Comparison of ENCODE assay signal across 27 cellular contexts in the genomic region with DNA sequence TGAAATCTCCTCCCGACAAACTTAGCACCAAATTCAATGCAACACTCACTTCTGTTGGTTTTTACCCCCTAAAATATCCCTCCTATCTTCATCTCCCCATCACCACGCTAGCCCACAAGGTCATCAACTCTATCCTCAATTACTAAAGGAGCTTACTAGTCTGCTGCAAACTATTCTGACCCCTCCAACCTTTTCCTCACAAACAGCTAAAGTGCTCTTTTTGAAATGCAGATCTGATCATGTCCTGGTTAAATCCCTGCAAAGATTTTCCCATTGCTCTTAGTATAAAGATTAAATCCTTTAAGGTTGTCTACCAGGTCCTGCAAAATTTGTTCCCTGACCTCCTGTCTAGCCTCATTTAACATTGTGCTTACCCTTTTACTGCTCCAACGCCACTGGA.
"Had no signal": no experiment of that assay in that cellular context is flagged by ENCODE, and none has a peak within 500 bp of the region (broad histone marks: within the 10 kb centered on the region; RNA-seq: fewer than 3 reads in every experiment).

No MANE protein-coding gene starts in this region.

- DNase-seq: immature natural killer cell; kidney; left colon; lower lobe of right lung; mammary epithelial cell; mesenchymal stem cell; naive thymus-derived CD8-positive, alpha-beta T cell; ovary; right lobe of liver; stimulated activated CD4-positive, alpha-beta T cell treated with anti-CD3 and anti-CD28 coated beads, Interleukin-1b, Interleukin-23, amount 100 ng/mL, for 48 hours; stimulated activated CD4-positive, alpha-beta T cell treated with anti-CD3 and anti-CD28 coated beads, Interleukin-2, amount 100 ng/mL, for 48 hours; stimulated activated CD4-positive, alpha-beta T cell treated with anti-CD3 and anti-CD28 coated beads, Interleukin-4, amount 100 ng/mL, for 4 hours; stimulated activated CD8-positive, alpha-beta memory T cell treated with anti-CD3 and anti-CD28 coated beads, Interleukin-4, amount 100 ng/mL, for 48 hours; stimulated activated naive CD4-positive, alpha-beta T cell treated with Interleukin-2 at 50 U/mL for 16 hours; stimulated activated naive CD8-positive, alpha-beta T cell treated with anti-CD3 and anti-CD28 coated beads, Interleukin-15, amount 100 ng/mL, for 72 hours; substantia nigra; uterus had no signal

- H3K9me3 Mint-ChIP-seq: immature natural killer cell; nephron; neural crest cell; stimulated activated memory B cell treated with anti-CD40 and anti-IgM and Interleukin-4, amounts not matched to agents 10 μg/mL and 1 μg/mL and 100 μg/mL, for 72 hours; stimulated activated naive CD8-positive, alpha-beta T cell treated with anti-CD3 and anti-CD28 coated beads, Interleukin-15, amount 100 ng/mL, for 72 hours; type B pancreatic cell had no signal

- H3K27me3 Mint-ChIP-seq: progenitor cell of endocrine pancreas, type B pancreatic cell had no signal

- H3K4me1 ChIP-seq: left lung, lower lobe of right lung, uterus had no signal

- H3K9me3 ChIP-seq: left lung, lower lobe of right lung, neutrophil, ovary, right atrium auricular region, right lobe of liver, tibial nerve, uterus had no signal

- H3K36me3 ChIP-seq: left lung, lower lobe of right lung, neutrophil, ovary, right atrium auricular region, right lobe of liver, tibial nerve, uterus had no signal

- H3K36me3 Mint-ChIP-seq: immature natural killer cell; naive thymus-derived CD8-positive, alpha-beta T cell; stimulated activated memory B cell treated with anti-CD40 and anti-IgM and Interleukin-4, amounts not matched to agents 10 μg/mL and 1 μg/mL and 100 μg/mL, for 72 hours had no signal

- H3K27me3 ChIP-seq: ovary, right atrium auricular region, right lobe of liver, tibial nerve, uterus had no signal

- H3K27ac Mint-ChIP-seq: immature natural killer cell; naive thymus-derived CD8-positive, alpha-beta T cell; nephron; progenitor cell of endocrine pancreas; stimulated activated memory B cell treated with anti-CD40 and anti-IgM and Interleukin-4, amounts not matched to agents 10 μg/mL and 1 μg/mL and 100 μg/mL, for 72 hours; stimulated activated naive CD8-positive, alpha-beta T cell treated with anti-CD3 and anti-CD28 coated beads, Interleukin-15, amount 100 ng/mL, for 72 hours; type B pancreatic cell had no signal

- H3K27ac ChIP-seq: left lung, lower lobe of right lung, neutrophil, ovary, right atrium auricular region, right lobe of liver, tibial nerve, uterus had no signal

- ATAC-seq: left colon; left lung; lower lobe of right lung; naive thymus-derived CD8-positive, alpha-beta T cell; right lobe of liver; stimulated activated memory B cell treated with anti-CD40 and anti-IgM and Interleukin-4, amounts not matched to agents 10 μg/mL and 1 μg/mL and 100 μg/mL, for 72 hours; stimulated activated naive CD8-positive, alpha-beta T cell treated with anti-CD3 and anti-CD28 coated beads, Interleukin-15, amount 100 ng/mL, for 72 hours had no signal

- H3K4me1 Mint-ChIP-seq: immature natural killer cell; naive thymus-derived CD8-positive, alpha-beta T cell; stimulated activated naive CD8-positive, alpha-beta T cell treated with anti-CD3 and anti-CD28 coated beads, Interleukin-15, amount 100 ng/mL, for 72 hours had no signal

- H3K4me3 ChIP-seq: left lung, lower lobe of right lung, ovary, right atrium auricular region, right lobe of liver, smooth muscle cell, tibial nerve, uterus had no signal

- H3K4me3 Mint-ChIP-seq: immature natural killer cell; naive thymus-derived CD8-positive, alpha-beta T cell; nephron; neural crest cell; stimulated activated memory B cell treated with anti-CD40 and anti-IgM and Interleukin-4, amounts not matched to agents 10 μg/mL and 1 μg/mL and 100 μg/mL, for 72 hours; stimulated activated naive CD8-positive, alpha-beta T cell treated with anti-CD3 and anti-CD28 coated beads, Interleukin-15, amount 100 ng/mL, for 72 hours; type B pancreatic cell had no signal
